8 cellular contexts compared by ENCODE assay signal in genomic region chr6:39361657-39362486, GRCh38. TPM values are rescaled to one million over a fixed set of nuclear protein-coding genes. Genes with fewer than 3 reads are reported as not detected.
DNase-seq lines count a peak whose midpoint lies in the region; ATAC-seq and TF ChIP-seq lines count a peak whose summit lies in the region.

No MANE protein-coding gene starts in this region.

- TF ChIP-seq CTCF in stomach (IDR thresholded peaks at IDR 0.05) = peak in 5 of 7 experiments; percentile 56 to 75 (median 67)

- intact Hi-C loops in naive thymus-derived CD4-positive, alpha-beta T cell (cut with micrococcal nuclease) = loop anchor here (1.0 to 10.0 kb wide), 4 partner anchors 945 to 1955 kb away; partner anchors contain the start of gene UNC5CL (in 1 of the 2)
- intact Hi-C loops in stomach (cut with DNase I; ENCODE audit: low total_unique reads) = no loop called here

- no peak for TF ChIP-seq EP300 in stomach (IDR thresholded peaks at IDR 0.05)

- POLR2A ChIA-PET in naive thymus-derived CD4-positive, alpha-beta T cell (lab: Charles Lee) = no interaction called here

- CTCF ChIA-PET in activated CD8-positive, alpha-beta memory T cell treated with anti-CD3 and anti-CD28 coated beads, Interleukin-2, amount 10 ng/mL, durations not matched to agents 7 days and 5 days (lab: Charles Lee) = interaction anchor here (0.7 to 2.2 kb wide), 10 partner anchors 8 to 1526 kb away, joined by 3 to 5 read pairs (median 3); no protein-coding TSS in a partner anchor
- CTCF ChIA-PET in naive thymus-derived CD4-positive, alpha-beta T cell (lab: Charles Lee) = interaction anchor here (0.9 to 1.7 kb wide), 3 partner anchors 9 to 1549 kb away, joined by 3 to 5 read pairs (median 3); no protein-coding TSS in a partner anchor

- H3K4me3 ChIP-seq in naive thymus-derived CD4-positive, alpha-beta T cell (ENCODE audit: low read length) = no peak overlapping the region
- H3K4me3 ChIP-seq in stomach = no peak overlapping the region

- H3K27me3 Mint-ChIP-seq in activated CD8-positive, alpha-beta memory T cell treated with anti-CD3 and anti-CD28 coated beads, Interleukin-2, amount 10 ng/mL, durations not matched to agents 7 days and 5 days = no peaks in the 10 kb centered on the region
- H3K27me3 Mint-ChIP-seq in naive thymus-derived CD4-positive, alpha-beta T cell = peaks cover 0 to 19% (median 3%) of the 10 kb centered on the region in 5 donors

- peak; percentile 75 for ATAC-seq in HG03354 (IDR thresholded peaks at IDR 0.05; ENCODE audit: poor library complexity, severe bottlenecking, unreplicated experiment)
- ATAC-seq in activated CD8-positive, alpha-beta memory T cell treated with anti-CD3 and anti-CD28 coated beads, Interleukin-2, amount 10 ng/mL, durations not matched to agents 7 days and 5 days = peak; percentile 68
- ATAC-seq in naive thymus-derived CD4-positive, alpha-beta T cell = peak; percentile 80

- no peaks in the 10 kb centered on the region for H3K9me3 ChIP-seq in naive thymus-derived CD4-positive, alpha-beta T cell (ENCODE audit: control insufficient read depth in 2 of 3, low read length in 3 of 3)
- no peaks in the 10 kb centered on the region for H3K9me3 ChIP-seq in stomach

- WGBS in stomach, 5 donors = 31 to 48% (median 35%) methylated on average over 16 to 21 of the region's 21 CpGs

- H3K27ac Mint-ChIP-seq in activated CD8-positive, alpha-beta memory T cell treated with anti-CD3 and anti-CD28 coated beads, Interleukin-2, amount 10 ng/mL, durations not matched to agents 7 days and 5 days = no peak overlapping the region
- H3K27ac Mint-ChIP-seq in naive thymus-derived CD4-positive, alpha-beta T cell = no peak overlapping the region

- H3K4me3 Mint-ChIP-seq in activated CD8-positive, alpha-beta memory T cell treated with anti-CD3 and anti-CD28 coated beads, Interleukin-2, amount 10 ng/mL, durations not matched to agents 7 days and 5 days = no peak overlapping the region
- H3K4me3 Mint-ChIP-seq in naive thymus-derived CD4-positive, alpha-beta T cell = peak overlapping the region in 2 of 10 donors; percentile 48 to 53

- TF ChIP-seq POLR2A in stomach (IDR thresholded peaks at IDR 0.05) = no peak

- no peaks in the 10 kb centered on the region for H3K4me1 ChIP-seq in naive thymus-derived CD4-positive, alpha-beta T cell (ENCODE audit: control insufficient read depth in 2 of 2, insufficient read depth in 2 of 2, low read length in 2 of 2)
- peaks cover 0 to 14% (median 11%) of the 10 kb centered on the region in 4 donors for H3K4me1 ChIP-seq in stomach

- H3K36me3 Mint-ChIP-seq in activated CD8-positive, alpha-beta memory T cell treated with anti-CD3 and anti-CD28 coated beads, Interleukin-2, amount 10 ng/mL, durations not matched to agents 7 days and 5 days = no peaks in the 10 kb centered on the region
- no peaks in the 10 kb centered on the region for H3K36me3 Mint-ChIP-seq in naive thymus-derived CD4-positive, alpha-beta T cell

- H3K36me3 ChIP-seq in naive thymus-derived CD4-positive, alpha-beta T cell (ENCODE audit: control insufficient read depth in 2 of 3, insufficient read depth in 3 of 3, low read length in 3 of 3) = no peaks in the 10 kb centered on the region
- no peaks in the 10 kb centered on the region for H3K36me3 ChIP-seq in stomach

- H3K4me1 Mint-ChIP-seq in activated CD8-positive, alpha-beta memory T cell treated with anti-CD3 and anti-CD28 coated beads, Interleukin-2, amount 10 ng/mL, durations not matched to agents 7 days and 5 days = no peaks in the 10 kb centered on the region
- peaks cover 0 to 6% (median 0%) of the 10 kb centered on the region in 7 donors for H3K4me1 Mint-ChIP-seq in naive thymus-derived CD4-positive, alpha-beta T cell

- H3K9me3 Mint-ChIP-seq in activated CD8-positive, alpha-beta memory T cell treated with anti-CD3 and anti-CD28 coated beads, Interleukin-2, amount 10 ng/mL, durations not matched to agents 7 days and 5 days (ENCODE audit: low read depth) = no peaks in the 10 kb centered on the region
- no peaks in the 10 kb centered on the region for H3K9me3 Mint-ChIP-seq in naive thymus-derived CD4-positive, alpha-beta T cell

- DNase-seq in activated CD4-positive, alpha-beta T cell treated with anti-CD3 and anti-CD28 coated beads for 24 hours (ENCODE audit: low read depth in 2 of 2) = peak; percentile 9 to 42
- DNase-seq in activated CD4-positive, alpha-beta T cell treated with anti-CD3 and anti-CD28 coated beads for 1 hour = no peak
- DNase-seq in NCI-H748 (lab: John Stamatoyannopoulos, UW; ENCODE audit: unreplicated experiment) (peak; percentile 82), fibroblast of gingiva (ENCODE audit: low read depth) (peak; percentile 59), stomach (peak; percentile 66)
- DNase-seq in activated CD8-positive, alpha-beta memory T cell treated with anti-CD3 and anti-CD28 coated beads, Interleukin-2, amount 10 ng/mL, durations not matched to agents 7 days and 5 days = peak; percentile 66
- DNase-seq in naive thymus-derived CD4-positive, alpha-beta T cell = peak in 7 of 9 donors; percentile 20 to 49 (median 34)

- H3K27me3 ChIP-seq in naive thymus-derived CD4-positive, alpha-beta T cell (ENCODE audit: control insufficient read depth in 2 of 2, insufficient read depth in 2 of 2, low read length in 2 of 2) = no peaks in the 10 kb centered on the region
- peaks cover 0 to 4% (median 0%) of the 10 kb centered on the region in 3 donors for H3K27me3 ChIP-seq in stomach

- H3K27ac ChIP-seq in naive thymus-derived CD4-positive, alpha-beta T cell (ENCODE audit: low read depth, low read length) = no peak overlapping the region
- H3K27ac ChIP-seq in stomach = no peak overlapping the region

RNA-seq across cellular contexts. Expression of gene KCNK16, which starts 39.4 kb away (rescaled TPM):
- not detected for total RNA-seq in activated CD8-positive, alpha-beta memory T cell treated with anti-CD3 and anti-CD28 coated beads, Interleukin-2, amount 10 ng/mL, durations not matched to agents 7 days and 5 days
- total RNA-seq in naive thymus-derived CD4-positive, alpha-beta T cell = not detected
- polyA plus RNA-seq in naive thymus-derived CD4-positive, alpha-beta T cell = not detected
- under 1 TPM in 1 of 5 donors, not detected in 4; 0.73 TPM for total RNA-seq in stomach
- under 1 TPM in 1 of 3 donors, not detected in 2; 0.37 TPM for polyA plus RNA-seq in stomach

RNA-seq across cellular contexts. Expression of gene KCNK17, which starts 47.7 kb away (rescaled TPM):
- total RNA-seq in activated CD8-positive, alpha-beta memory T cell treated with anti-CD3 and anti-CD28 coated beads, Interleukin-2, amount 10 ng/mL, durations not matched to agents 7 days and 5 days = not detected
- total RNA-seq in naive thymus-derived CD4-positive, alpha-beta T cell = under 1 TPM in 1 of 5 experiments, not detected in 4; 0.72 TPM
- polyA plus RNA-seq in naive thymus-derived CD4-positive, alpha-beta T cell = not detected
- total RNA-seq in stomach = 1 to 10 TPM in 1 of 5 donors, not detected in 4; 1.1 TPM
- under 1 TPM; 0.15 to 0.68 (median 0.46) TPM for polyA plus RNA-seq in stomach
